In the genomic region with DNA sequence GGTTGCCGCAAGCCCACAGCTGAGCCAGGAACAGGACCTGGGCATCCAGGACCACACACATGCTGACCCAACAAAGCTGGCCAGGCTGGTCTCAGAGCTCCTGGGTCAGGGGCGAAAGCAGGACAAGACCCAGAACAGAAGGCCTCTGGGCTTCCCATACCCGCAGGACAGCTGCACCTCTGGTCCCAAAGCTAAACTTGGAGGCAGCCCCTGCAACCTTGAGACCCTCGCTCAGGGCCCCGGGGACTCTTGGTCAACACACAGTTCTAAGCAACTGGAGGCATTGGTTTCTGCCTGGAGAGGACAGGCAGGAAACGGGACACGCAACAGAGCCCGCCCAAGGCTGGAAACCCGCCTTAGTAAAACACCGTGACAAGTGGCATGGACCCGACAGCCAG, we compare ENCODE assay signal across 37 cellular contexts. TPM values are rescaled to one million over a fixed set of nuclear protein-coding genes. Genes with fewer than 3 reads are reported as not detected.
"Had no signal": no experiment of that assay in that cellular context is flagged by ENCODE, and none has a peak within 500 bp of the region (broad histone marks: within the 10 kb centered on the region; RNA-seq: fewer than 3 reads in every experiment).

No MANE protein-coding gene starts in this region.

- H3K27ac ChIP-seq: adrenal gland, body of pancreas, epithelial cell of prostate, esophagus squamous epithelium, WERI-Rb-1 had no signal

- ATAC-seq: activated CD4-positive, alpha-beta T cell treated with anti-CD3 and anti-CD28 coated beads for 36 hours; activated CD8-positive, alpha-beta memory T cell treated with anti-CD3 and anti-CD28 coated beads, Interleukin-2, amount 10 ng/mL, durations not matched to agents 7 days and 5 days; activated CD8-positive, alpha-beta T cell treated with anti-CD3 and anti-CD28 coated beads, Interleukin-2, amount 10 ng/mL, durations not matched to agents 7 days and 5 days; activated naive CD8-positive, alpha-beta T cell treated with anti-CD3 and anti-CD28 coated beads, Interleukin-2, amount 50 U/mL, for 24 hours; body of pancreas; T-helper 17 cell had no signal

- H3K9me3 ChIP-seq: adrenal gland, body of pancreas, esophagus squamous epithelium had no signal

- H3K4me1 Mint-ChIP-seq: activated CD4-positive, alpha-beta T cell treated with anti-CD3 and anti-CD28 coated beads for 36 hours; activated CD4-positive, alpha-beta T cell treated with anti-CD3 and anti-CD28 coated beads, Interleukin-2, amount 10 ng/mL, durations not matched to agents 24 days and 14 days; activated naive CD4-positive, alpha-beta T cell treated with anti-CD3 and anti-CD28 coated beads, Interleukin-2, amount 50 U/mL, for 24 hours; activated naive CD8-positive, alpha-beta T cell treated with anti-CD3 and anti-CD28 coated beads for 36 hours; activated naive CD8-positive, alpha-beta T cell treated with anti-CD3 and anti-CD28 coated beads, Interleukin-2, amount 50 U/mL, for 24 hours; T-helper 17 cell had no signal

- FAIRE-seq: colon, endometrium, endothelial cell of umbilical vein, frontal cortex had no signal

- H3K36me3 ChIP-seq: adrenal gland, esophagus squamous epithelium, WERI-Rb-1 had no signal

- DNase-seq: activated CD4-positive, alpha-beta memory T cell treated with anti-CD3 and anti-CD28 coated beads for 36 hours; activated CD4-positive, alpha-beta T cell treated with anti-CD3 and anti-CD28 coated beads for 36 hours; activated CD4-positive, alpha-beta T cell treated with anti-CD3 and anti-CD28 coated beads, Interleukin-2, amount 10 ng/mL, durations not matched to agents 24 days and 14 days; activated CD4-positive, CD25-positive, alpha-beta regulatory T cell; activated CD4-positive, CD25-positive, alpha-beta regulatory T cell treated with anti-CD3 and anti-CD28 coated beads, Interleukin-2, amount 50 U/mL, for 72 hours; activated CD8-positive, alpha-beta memory T cell treated with anti-CD3 and anti-CD28 coated beads, Interleukin-2, amount 10 ng/mL, durations not matched to agents 7 days and 5 days; activated CD8-positive, alpha-beta memory T cell treated with anti-CD3 and anti-CD28 coated beads, Interleukin-2, amount 50 U/mL, for 4 hours; activated CD8-positive, alpha-beta T cell treated with anti-CD3 and anti-CD28 coated beads, Interleukin-2, amount 10 ng/mL, durations not matched to agents 7 days and 5 days; activated effector memory CD4-positive, alpha-beta T cell treated with anti-CD3 and anti-CD28 coated beads, Interleukin-2, amount 50 U/mL, for 16 hours; activated naive CD4-positive, alpha-beta T cell treated with anti-CD3 and anti-CD28 coated beads for 36 hours; activated naive CD8-positive, alpha-beta T cell treated with anti-CD3 and anti-CD28 coated beads for 36 hours; activated naive CD8-positive, alpha-beta T cell treated with anti-CD3 and anti-CD28 coated beads, Interleukin-2, amount 50 U/mL, for 24 hours; activated T-cell treated with anti-CD3 and anti-CD28 coated beads, Interleukin-2, amount 50 U/mL, for 1 hour; activated T-cell treated with anti-CD3 and anti-CD28 coated beads, Interleukin-2, amount 50 U/mL, for 48 hours; adrenal gland; amygdala; aorta; body of pancreas; caudate nucleus; effector CD8-positive, alpha-beta T cell; esophagus squamous epithelium; head of caudate nucleus; T-helper 17 cell; T1000; WERI-Rb-1 had no signal

- H3K9me3 Mint-ChIP-seq: activated CD4-positive, alpha-beta memory T cell treated with anti-CD3 and anti-CD28 coated beads for 36 hours; activated CD4-positive, alpha-beta T cell treated with anti-CD3 and anti-CD28 coated beads, Interleukin-2, amount 10 ng/mL, durations not matched to agents 24 days and 14 days; activated naive CD4-positive, alpha-beta T cell treated with anti-CD3 and anti-CD28 coated beads for 36 hours; activated naive CD4-positive, alpha-beta T cell treated with anti-CD3 and anti-CD28 coated beads, Interleukin-2, amount 50 U/mL, for 24 hours; activated naive CD8-positive, alpha-beta T cell treated with anti-CD3 and anti-CD28 coated beads for 36 hours; activated naive CD8-positive, alpha-beta T cell treated with anti-CD3 and anti-CD28 coated beads, Interleukin-2, amount 50 U/mL, for 24 hours; activated T-helper 1 cell treated with anti-CD3 and anti-CD28 coated beads, Interleukin-12 subunit alpha, Interleukin-12 subunit beta, Interleukin-2, Interleukin-4 antibody, amounts not matched to agents 30 ng/mL and 10 ng/mL and 1 ng/mL, durations not matched to agents 14 hours and 24 hours and 36 hours; activated T-helper 2 cell treated with anti-CD3 and anti-CD28 coated beads, Interferon-gamma antibody, Interleukin-2, Interleukin-4, amounts not matched to agents 10 μg/mL and 5 μg/mL and 100 μg/mL, durations not matched to agents 14 hours and 24 hours and 36 hours; T-helper 2 cell treated with Interferon-gamma antibody and Interleukin-4, amounts not matched to agents 5 μg/mL and 100 μg/mL, for 36 hours had no signal

- H3K27ac Mint-ChIP-seq: activated CD4-positive, alpha-beta memory T cell treated with anti-CD3 and anti-CD28 coated beads for 36 hours; activated CD4-positive, alpha-beta T cell treated with anti-CD3 and anti-CD28 coated beads for 36 hours; activated CD4-positive, alpha-beta T cell treated with anti-CD3 and anti-CD28 coated beads, Interleukin-2, amount 10 ng/mL, durations not matched to agents 24 days and 14 days; activated CD8-positive, alpha-beta memory T cell treated with anti-CD3 and anti-CD28 coated beads, Interleukin-2, amount 10 ng/mL, durations not matched to agents 7 days and 5 days; activated CD8-positive, alpha-beta T cell treated with anti-CD3 and anti-CD28 coated beads, Interleukin-2, amount 10 ng/mL, durations not matched to agents 7 days and 5 days; activated naive CD4-positive, alpha-beta T cell treated with anti-CD3 and anti-CD28 coated beads for 36 hours; activated naive CD4-positive, alpha-beta T cell treated with anti-CD3 and anti-CD28 coated beads, Interleukin-2, amount 50 U/mL, for 24 hours; activated naive CD8-positive, alpha-beta T cell treated with anti-CD3 and anti-CD28 coated beads for 36 hours; activated naive CD8-positive, alpha-beta T cell treated with anti-CD3 and anti-CD28 coated beads, Interleukin-2, amount 50 U/mL, for 24 hours; activated T-helper 1 cell treated with anti-CD3 and anti-CD28 coated beads, Interleukin-12 subunit alpha, Interleukin-12 subunit beta, Interleukin-2, Interleukin-4 antibody, amounts not matched to agents 30 ng/mL and 10 ng/mL and 1 ng/mL, durations not matched to agents 14 hours and 24 hours and 36 hours; activated T-helper 2 cell treated with anti-CD3 and anti-CD28 coated beads, Interferon-gamma antibody, Interleukin-2, Interleukin-4, amounts not matched to agents 10 μg/mL and 5 μg/mL and 100 μg/mL, durations not matched to agents 14 hours and 24 hours and 36 hours; T-helper 17 cell; T-helper 2 cell treated with Interferon-gamma antibody and Interleukin-4, amounts not matched to agents 5 μg/mL and 100 μg/mL, for 36 hours had no signal

- H3K4me1 ChIP-seq: adrenal gland had no signal

- H3K4me3 Mint-ChIP-seq: activated CD4-positive, alpha-beta memory T cell treated with anti-CD3 and anti-CD28 coated beads for 36 hours; activated CD4-positive, alpha-beta T cell treated with anti-CD3 and anti-CD28 coated beads for 36 hours; activated CD4-positive, alpha-beta T cell treated with anti-CD3 and anti-CD28 coated beads, Interleukin-2, amount 10 ng/mL, durations not matched to agents 24 days and 14 days; activated CD8-positive, alpha-beta memory T cell treated with anti-CD3 and anti-CD28 coated beads, Interleukin-2, amount 10 ng/mL, durations not matched to agents 7 days and 5 days; activated CD8-positive, alpha-beta T cell treated with anti-CD3 and anti-CD28 coated beads, Interleukin-2, amount 10 ng/mL, durations not matched to agents 7 days and 5 days; activated naive CD4-positive, alpha-beta T cell treated with anti-CD3 and anti-CD28 coated beads for 36 hours; activated naive CD4-positive, alpha-beta T cell treated with anti-CD3 and anti-CD28 coated beads, Interleukin-2, amount 50 U/mL, for 24 hours; activated naive CD8-positive, alpha-beta T cell treated with anti-CD3 and anti-CD28 coated beads for 36 hours; activated naive CD8-positive, alpha-beta T cell treated with anti-CD3 and anti-CD28 coated beads, Interleukin-2, amount 50 U/mL, for 24 hours; activated T-helper 1 cell treated with anti-CD3 and anti-CD28 coated beads, Interleukin-12 subunit alpha, Interleukin-12 subunit beta, Interleukin-2, Interleukin-4 antibody, amounts not matched to agents 30 ng/mL and 10 ng/mL and 1 ng/mL, durations not matched to agents 14 hours and 24 hours and 36 hours; T-helper 17 cell; T-helper 2 cell treated with Interferon-gamma antibody and Interleukin-4, amounts not matched to agents 5 μg/mL and 100 μg/mL, for 36 hours had no signal

- H3K4me3 ChIP-seq: adrenal gland, body of pancreas, esophagus squamous epithelium had no signal

- H3K36me3 Mint-ChIP-seq: activated CD4-positive, alpha-beta memory T cell treated with anti-CD3 and anti-CD28 coated beads for 36 hours; activated CD8-positive, alpha-beta memory T cell treated with anti-CD3 and anti-CD28 coated beads, Interleukin-2, amount 10 ng/mL, durations not matched to agents 7 days and 5 days; activated naive CD4-positive, alpha-beta T cell treated with anti-CD3 and anti-CD28 coated beads, Interleukin-2, amount 50 U/mL, for 24 hours; activated naive CD8-positive, alpha-beta T cell treated with anti-CD3 and anti-CD28 coated beads for 36 hours had no signal

RNA-seq across cellular contexts. Expression of gene WNT7B, which starts 11.4 kb away (rescaled TPM):
- total RNA-seq: activated CD4-positive, alpha-beta memory T cell treated with anti-CD3 and anti-CD28 coated beads for 36 hours; activated CD4-positive, alpha-beta T cell treated with anti-CD3 and anti-CD28 coated beads for 36 hours; activated CD4-positive, alpha-beta T cell treated with anti-CD3 and anti-CD28 coated beads, Interleukin-2, amount 10 ng/mL, durations not matched to agents 24 days and 14 days; activated CD8-positive, alpha-beta memory T cell treated with anti-CD3 and anti-CD28 coated beads for 36 hours; activated CD8-positive, alpha-beta memory T cell treated with anti-CD3 and anti-CD28 coated beads, Interleukin-2, amount 10 ng/mL, durations not matched to agents 7 days and 5 days; activated CD8-positive, alpha-beta T cell treated with anti-CD3 and anti-CD28 coated beads, Interleukin-2, amount 10 ng/mL, durations not matched to agents 7 days and 5 days; activated naive CD4-positive, alpha-beta T cell treated with anti-CD3 and anti-CD28 coated beads for 36 hours; activated naive CD8-positive, alpha-beta T cell treated with anti-CD3 and anti-CD28 coated beads for 36 hours; activated T-helper 1 cell treated with anti-CD3 and anti-CD28 coated beads, Interleukin-12 subunit alpha, Interleukin-12 subunit beta, Interleukin-2, Interleukin-4 antibody, amounts not matched to agents 30 ng/mL and 10 ng/mL and 1 ng/mL, durations not matched to agents 14 hours and 24 hours and 36 hours; activated T-helper 2 cell treated with anti-CD3 and anti-CD28 coated beads, Interferon-gamma antibody, Interleukin-2, Interleukin-4, amounts not matched to agents 10 μg/mL and 5 μg/mL and 100 μg/mL, durations not matched to agents 14 hours and 24 hours and 36 hours; aorta; dermis microvascular lymphatic vessel endothelial cell; endothelial cell of umbilical vein; T-helper 17 cell had no signal
- polyA plus RNA-seq: aorta, endothelial cell of umbilical vein, fibroblast of lung had no signal
